ENCODE assay signal across 22 cellular contexts in genomic region chrX:24002792-24003191, GRCh38.
"Had no signal": no experiment of that assay in that cellular context is flagged by ENCODE, and none has a peak within 500 bp of the region (broad histone marks: within the 10 kb centered on the region; RNA-seq: fewer than 3 reads in every experiment).

No MANE protein-coding gene starts in this region.

- H3K27ac Mint-ChIP-seq: activated CD4-positive, alpha-beta T cell treated with anti-CD3 and anti-CD28 coated beads, Interleukin-2, amount 10 ng/mL, durations not matched to agents 24 days and 14 days; activated CD8-positive, alpha-beta memory T cell treated with anti-CD3 and anti-CD28 coated beads, Interleukin-2, amount 10 ng/mL, durations not matched to agents 7 days and 5 days; activated CD8-positive, alpha-beta T cell treated with anti-CD3 and anti-CD28 coated beads for 36 hours; activated naive CD4-positive, alpha-beta T cell treated with anti-CD3 and anti-CD28 coated beads, Interleukin-2, amount 10 ng/mL, durations not matched to agents 7 days and 5 days; mesothelial cell of epicardium; nephron; stimulated activated naive CD8-positive, alpha-beta T cell treated with anti-CD3 and anti-CD28 coated beads, Interleukin-15, Interleukin-2, amounts not matched to agents 100 ng/mL and 50 ng/mL, for 24 hours; T-helper 17 cell had no signal

- H3K27me3 ChIP-seq: foreskin keratinocyte, neutrophil, pancreas, thyroid gland had no signal

- H3K4me3 ChIP-seq: pancreas, psoas muscle, thyroid gland had no signal

- DNase-seq: activated CD4-positive, alpha-beta T cell treated with anti-CD3 and anti-CD28 coated beads, Interleukin-2, amount 10 ng/mL, durations not matched to agents 24 days and 14 days; activated CD8-positive, alpha-beta memory T cell treated with anti-CD3 and anti-CD28 coated beads, Interleukin-2, amount 10 ng/mL, durations not matched to agents 7 days and 5 days; activated CD8-positive, alpha-beta T cell treated with anti-CD3 and anti-CD28 coated beads for 36 hours; activated effector memory CD4-positive, alpha-beta T cell treated with anti-CD3 and anti-CD28 coated beads, Interleukin-2, amount 50 U/mL, for 16 hours; activated naive CD4-positive, alpha-beta T cell treated with anti-CD3 and anti-CD28 coated beads, Interleukin-2, amount 10 ng/mL, durations not matched to agents 7 days and 5 days; activated T-cell treated with anti-CD3 and anti-CD28 coated beads for 4 hours; effector CD4-positive, alpha-beta T cell; foreskin keratinocyte; kidney; pancreas; psoas muscle; right cardiac atrium; stimulated activated CD4-positive, alpha-beta T cell treated with anti-CD3 and anti-CD28 coated beads, Interleukin-12 subunit alpha, Interleukin-12 subunit beta, amount 100 ng/mL, for 4 hours; substantia nigra; T-helper 17 cell; thyroid gland had no signal

- ATAC-seq: activated CD4-positive, CD25-positive, alpha-beta regulatory T cell treated with anti-CD3 and anti-CD28 coated beads, Interleukin-2, amount 50 U/mL, for 24 hours; activated CD8-positive, alpha-beta memory T cell treated with anti-CD3 and anti-CD28 coated beads, Interleukin-2, amount 10 ng/mL, durations not matched to agents 7 days and 5 days; activated CD8-positive, alpha-beta T cell treated with anti-CD3 and anti-CD28 coated beads for 36 hours; foreskin keratinocyte; left lobe of liver; pancreas; psoas muscle; right cardiac atrium; T-helper 17 cell had no signal

- H3K4me1 ChIP-seq: foreskin keratinocyte, pancreas, psoas muscle, thyroid gland had no signal

- H3K9me3 ChIP-seq: neutrophil, pancreas, psoas muscle, thyroid gland had no signal

- H3K9me3 Mint-ChIP-seq: activated CD4-positive, alpha-beta T cell treated with anti-CD3 and anti-CD28 coated beads, Interleukin-2, amount 10 ng/mL, durations not matched to agents 24 days and 14 days; activated CD8-positive, alpha-beta T cell treated with anti-CD3 and anti-CD28 coated beads for 36 hours; activated naive CD4-positive, alpha-beta T cell treated with anti-CD3 and anti-CD28 coated beads, Interleukin-2, amount 10 ng/mL, durations not matched to agents 7 days and 5 days; nephron; stimulated activated naive CD8-positive, alpha-beta T cell treated with anti-CD3 and anti-CD28 coated beads, Interleukin-15, Interleukin-2, amounts not matched to agents 100 ng/mL and 50 ng/mL, for 24 hours had no signal

- H3K27ac ChIP-seq: foreskin keratinocyte, neutrophil, pancreas, psoas muscle, thyroid gland had no signal

- H3K36me3 ChIP-seq: pancreas, thyroid gland had no signal

- H3K4me1 Mint-ChIP-seq: mesothelial cell of epicardium, nephron had no signal

- H3K4me3 Mint-ChIP-seq: activated CD4-positive, alpha-beta T cell treated with anti-CD3 and anti-CD28 coated beads, Interleukin-2, amount 10 ng/mL, durations not matched to agents 24 days and 14 days; activated CD8-positive, alpha-beta memory T cell treated with anti-CD3 and anti-CD28 coated beads, Interleukin-2, amount 10 ng/mL, durations not matched to agents 7 days and 5 days; activated CD8-positive, alpha-beta T cell treated with anti-CD3 and anti-CD28 coated beads for 36 hours; activated naive CD4-positive, alpha-beta T cell treated with anti-CD3 and anti-CD28 coated beads, Interleukin-2, amount 10 ng/mL, durations not matched to agents 7 days and 5 days; mesothelial cell of epicardium; nephron; stimulated activated naive CD8-positive, alpha-beta T cell treated with anti-CD3 and anti-CD28 coated beads, Interleukin-15, Interleukin-2, amounts not matched to agents 100 ng/mL and 50 ng/mL, for 24 hours; T-helper 17 cell had no signal

- H3K27me3 Mint-ChIP-seq: activated CD4-positive, alpha-beta T cell treated with anti-CD3 and anti-CD28 coated beads, Interleukin-2, amount 10 ng/mL, durations not matched to agents 24 days and 14 days; activated CD8-positive, alpha-beta memory T cell treated with anti-CD3 and anti-CD28 coated beads, Interleukin-2, amount 10 ng/mL, durations not matched to agents 7 days and 5 days; activated CD8-positive, alpha-beta T cell treated with anti-CD3 and anti-CD28 coated beads for 36 hours; activated naive CD4-positive, alpha-beta T cell treated with anti-CD3 and anti-CD28 coated beads, Interleukin-2, amount 10 ng/mL, durations not matched to agents 7 days and 5 days; stimulated activated naive CD8-positive, alpha-beta T cell treated with anti-CD3 and anti-CD28 coated beads, Interleukin-15, Interleukin-2, amounts not matched to agents 100 ng/mL and 50 ng/mL, for 24 hours; T-helper 17 cell had no signal
